In the genomic region with DNA sequence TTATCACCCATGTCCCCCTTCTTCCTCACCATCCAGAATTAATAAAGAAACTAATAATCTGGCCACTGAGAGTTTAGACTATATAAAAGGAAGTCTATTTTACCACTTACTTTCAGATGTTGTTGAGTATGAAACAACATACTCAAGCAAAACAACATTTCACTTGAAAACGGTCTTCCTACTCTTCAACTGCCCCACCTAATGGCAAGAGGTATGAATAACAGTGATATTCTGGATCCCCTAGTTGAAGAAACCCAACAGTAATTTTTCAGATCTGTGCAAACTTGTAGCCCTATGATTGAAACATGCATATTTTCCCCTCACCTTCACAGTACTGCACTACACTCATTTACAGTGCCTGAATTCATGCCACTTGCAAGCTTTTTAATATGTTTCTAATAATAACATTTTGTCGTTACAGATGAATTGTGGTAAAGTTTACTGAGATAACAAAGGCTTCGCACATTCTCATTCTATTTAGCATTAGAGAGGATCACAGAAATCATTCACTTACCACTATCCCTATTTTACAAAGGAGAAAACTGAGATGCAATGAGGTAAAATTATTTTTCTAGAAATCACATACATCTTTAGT, we compare ENCODE assay signal across 9 cellular contexts.
DNase-seq lines count a peak whose midpoint lies in the region; ATAC-seq and TF ChIP-seq lines count a peak whose summit lies in the region.
"Had no signal": no experiment of that assay in that cellular context is flagged by ENCODE, and none has a peak within 500 bp of the region (broad histone marks: within the 10 kb centered on the region; RNA-seq: fewer than 3 reads in every experiment).

No MANE protein-coding gene starts in this region.

- H3K27me3 Mint-ChIP-seq in neural progenitor cell (ENCODE audit: insufficient read depth, low read depth), result no peaks in the 10 kb centered on the region
- H3K27me3 Mint-ChIP-seq in T-cell, result no peaks in the 10 kb centered on the region

- H3K4me3 Mint-ChIP-seq in neural progenitor cell (no peak overlapping the region), T-cell (no peak overlapping the region)

- WGBS in body of pancreas, 2 donors, result 63 to 64% methylated on average over 3 of the region's 3 CpGs

- H4K20me1 ChIP-seq in neural progenitor cell (ENCODE audit: low read depth), result no peaks in the 10 kb centered on the region

- POLR2A ChIA-PET in T-cell (lab: Charles Lee), result no interaction called here

- H3K27ac ChIP-seq in body of pancreas (no peak overlapping the region), neural progenitor cell (no peak overlapping the region)
- H3K27ac ChIP-seq: SK-N-MC had no signal

- no peaks in the 10 kb centered on the region for H3K79me2 ChIP-seq in neural progenitor cell (ENCODE audit: low read depth)

- H3K9me3 Mint-ChIP-seq in neural progenitor cell (no peaks in the 10 kb centered on the region), T-cell (peaks cover 0 to 7% (median 4%) of the 10 kb centered on the region in 3 donors)

- H2AFZ ChIP-seq in neural progenitor cell (replicated peaks), result peak overlapping the region; percentile 74

- no peak overlapping the region for H3K27ac Mint-ChIP-seq in neural progenitor cell
- H3K27ac Mint-ChIP-seq in T-cell, result no peak overlapping the region

- no peak overlapping the region for H3K4me2 ChIP-seq in neural progenitor cell

- H3K9me3 ChIP-seq in body of pancreas, result no peaks in the 10 kb centered on the region
- H3K9me3 ChIP-seq in neural progenitor cell (ENCODE audit: low read depth), result no peaks in the 10 kb centered on the region

- H3K36me3 ChIP-seq in body of pancreas (replicated peaks in 1 of 2; ENCODE audit: insufficient read depth in 1 of 2, low read depth in 2 of 2) (no peaks in the 10 kb centered on the region), neural progenitor cell (no peaks in the 10 kb centered on the region)

- H3K27me3 ChIP-seq in body of pancreas, result no peaks in the 10 kb centered on the region
- no peaks in the 10 kb centered on the region for H3K27me3 ChIP-seq in neural progenitor cell

- no peak overlapping the region for H3K9ac ChIP-seq in neural progenitor cell

- H3K36me3 Mint-ChIP-seq in neural progenitor cell (no peaks in the 10 kb centered on the region), T-cell (no peaks in the 10 kb centered on the region)

- H3K4me1 Mint-ChIP-seq in neural progenitor cell, result no peaks in the 10 kb centered on the region
- no peaks in the 10 kb centered on the region for H3K4me1 Mint-ChIP-seq in T-cell

- in situ Hi-C loops in G401 (cut with HindIII; ENCODE audit: low sequenced_read_pairs), result no loop called here

- H3K4me3 ChIP-seq in body of pancreas (no peak overlapping the region), neural progenitor cell (no peak overlapping the region)
- H3K4me3 ChIP-seq: SK-N-MC had no signal

- no peak for TF ChIP-seq POLR2A in body of pancreas (IDR thresholded peaks at IDR 0.05)

- peak; percentile 80 for ATAC-seq in GM21526 (IDR thresholded peaks at IDR 0.05; ENCODE audit: low FRiP score, unreplicated experiment)
- ATAC-seq in body of pancreas, result no peak
- no peak for ATAC-seq in T-cell (replicated peaks in 1 of 4)

- CTCF ChIA-PET in T-cell (lab: Charles Lee), result no interaction called here

- H3K4me1 ChIP-seq in body of pancreas (no peaks in the 10 kb centered on the region), neural progenitor cell (no peaks in the 10 kb centered on the region)

- no peaks in the 10 kb centered on the region for H3F3A ChIP-seq in neural progenitor cell (ENCODE audit: low read depth)

- intact Hi-C loops in body of pancreas (cut with DNase I), result no loop called here

- DNase-seq in G401 (ENCODE audit: low spot score) (peak; percentile 3), LoVo (ENCODE audit: low spot score) (peak; percentile 24), body of pancreas (no peak), neural progenitor cell (ENCODE audit: low spot score) (peak; percentile 45), T-cell (no peak), mesenteric fat pad (ENCODE audit: low spot score) (no peak), NCI-H128 (lab: John Stamatoyannopoulos, UW; ENCODE audit: unreplicated experiment) (no peak)

- TF ChIP-seq CTCF in body of pancreas (IDR thresholded peaks at IDR 0.05) (peak in 6 of 7 experiments; percentile 21 to 45 (median 29)), neural progenitor cell (IDR thresholded peaks at IDR 0.05) (peak; percentile 71)

Comparison
In these comparisons a context has a peak if more than half of its experiments do, and no peak if none do; other contexts are left out.
1. DNase-seq: peak in G401 (single experiment), LoVo (single experiment) and neural progenitor cell (single experiment); none in body of pancreas (0 of 4), T-cell (0 of 34), mesenteric fat pad (single experiment) and NCI-H128 (single experiment).